Comparison of ENCODE assay signal across 8 cellular contexts in the genomic region with DNA sequence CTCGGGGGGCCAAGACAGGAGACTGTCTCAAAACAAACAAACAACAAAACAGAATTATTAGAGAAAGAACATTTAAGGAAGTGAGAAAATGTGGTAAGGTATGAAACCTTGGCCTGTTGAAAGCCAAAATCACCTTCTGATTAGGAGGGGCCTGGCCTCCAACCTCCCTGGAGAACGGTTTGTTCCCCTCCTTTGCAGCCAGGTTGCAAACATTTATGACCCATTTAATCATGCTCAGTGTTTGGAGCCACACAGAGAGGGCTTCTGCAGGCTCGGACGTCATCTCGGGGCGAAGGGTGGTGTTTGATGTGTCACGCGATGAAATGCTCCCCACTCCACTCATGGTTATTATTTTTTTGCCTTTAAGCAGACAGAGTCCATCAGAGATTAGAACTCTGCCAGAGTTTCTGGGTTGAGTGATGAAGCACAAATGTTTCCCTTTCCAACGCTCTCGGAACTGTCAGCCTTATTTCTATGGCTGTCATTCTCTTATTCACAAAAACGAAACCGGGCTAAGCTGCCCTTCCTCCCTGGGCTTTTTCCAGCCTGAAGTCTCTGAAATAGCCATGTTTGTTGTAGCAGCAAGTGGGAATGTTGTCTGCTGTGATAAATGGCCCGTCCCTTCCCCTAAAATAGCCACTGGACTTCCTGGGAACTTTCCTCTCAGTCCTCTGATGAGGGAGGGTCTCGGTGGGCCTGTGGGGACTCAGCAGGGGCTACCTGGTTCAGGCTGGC. TPM values are rescaled to one million over a fixed set of nuclear protein-coding genes. Genes with fewer than 3 reads are reported as not detected.
A peak's percentile ranks its signal among the peaks of the same experiment; 100 is the strongest.
DNase-seq lines count a peak whose midpoint lies in the region; ATAC-seq and TF ChIP-seq lines count a peak whose summit lies in the region.

No MANE protein-coding gene starts in this region.

- no peaks in the 10 kb centered on the region for H3K36me3 ChIP-seq in tibial artery

- H3K4me1 ChIP-seq in tibial artery, result peaks cover 4 to 71% (median 38%) of the 10 kb centered on the region in 4 donors

- TF ChIP-seq CTCF in fibroblast of villous mesenchyme (IDR thresholded peaks at IDR 0.05; ENCODE audit: insufficient read depth, low read depth, low read length) (no peak), tibial artery (IDR thresholded peaks at IDR 0.05) (no peak)

- DNase-seq in fibroblast of villous mesenchyme (ENCODE audit: low read depth) (peak; percentile 85), tibial artery (peak; percentile 49 to 89), retina (no peak), dedifferentiated amniotic fluid mesenchymal stem cell (ENCODE audit: extremely low spot score) (no peak)
- no peak for DNase-seq in stimulated activated CD4-positive, alpha-beta T cell treated with anti-CD3 and anti-CD28 coated beads, Interleukin-2, amount 100 ng/mL, for 24 hours
- no peak for DNase-seq in stimulated activated CD4-positive, alpha-beta T cell treated with anti-CD3 and anti-CD28 coated beads, Interleukin-15, amount 100 ng/mL, for 24 hours

- H3K4me3 ChIP-seq in fibroblast of villous mesenchyme (ENCODE audit: low read depth, low read length) (peak overlapping the region; percentile 0), tibial artery (peak overlapping the region; percentile 18 to 28)

- peak overlapping the region; percentile 90 to 93 for H3K27ac ChIP-seq in tibial artery

- intact Hi-C loops in tibial artery (cut with DNase I; ENCODE audit: low total_unique reads), result loop anchor here (2.0 kb wide), 1 partner anchor 33 kb away; a partner anchor contains a TSS

- H3K9me3 ChIP-seq in tibial artery, result no peaks in the 10 kb centered on the region

- H3K27me3 ChIP-seq in tibial artery, result no peaks in the 10 kb centered on the region

- ATAC-seq in GM19463 (IDR thresholded peaks at IDR 0.05; ENCODE audit: unreplicated experiment) (peak; percentile 85), HG03378 (IDR thresholded peaks at IDR 0.05; ENCODE audit: unreplicated experiment) (peak; percentile 85)

RNA-seq across cellular contexts. Expression of a gene that starts 33.6 kb away (rescaled TPM):
- total RNA-seq in fibroblast of villous mesenchyme, result 45.1 and 54.0 TPM in 2 replicates

Comparison
In these comparisons a context has a peak if more than half of its experiments do, and no peak if none do; other contexts are left out.
1. DNase-seq: peak in fibroblast of villous mesenchyme (single experiment) and tibial artery (2 of 2); none in retina (single experiment), stimulated activated CD4-positive, alpha-beta T cell treated with anti-CD3 and anti-CD28 coated beads, Interleukin-2, amount 100 ng/mL, for 24 hours (0 of 2), dedifferentiated amniotic fluid mesenchymal stem cell (single experiment) and stimulated activated CD4-positive, alpha-beta T cell treated with anti-CD3 and anti-CD28 coated beads, Interleukin-15, amount 100 ng/mL, for 24 hours (single experiment).